In the genomic region with DNA sequence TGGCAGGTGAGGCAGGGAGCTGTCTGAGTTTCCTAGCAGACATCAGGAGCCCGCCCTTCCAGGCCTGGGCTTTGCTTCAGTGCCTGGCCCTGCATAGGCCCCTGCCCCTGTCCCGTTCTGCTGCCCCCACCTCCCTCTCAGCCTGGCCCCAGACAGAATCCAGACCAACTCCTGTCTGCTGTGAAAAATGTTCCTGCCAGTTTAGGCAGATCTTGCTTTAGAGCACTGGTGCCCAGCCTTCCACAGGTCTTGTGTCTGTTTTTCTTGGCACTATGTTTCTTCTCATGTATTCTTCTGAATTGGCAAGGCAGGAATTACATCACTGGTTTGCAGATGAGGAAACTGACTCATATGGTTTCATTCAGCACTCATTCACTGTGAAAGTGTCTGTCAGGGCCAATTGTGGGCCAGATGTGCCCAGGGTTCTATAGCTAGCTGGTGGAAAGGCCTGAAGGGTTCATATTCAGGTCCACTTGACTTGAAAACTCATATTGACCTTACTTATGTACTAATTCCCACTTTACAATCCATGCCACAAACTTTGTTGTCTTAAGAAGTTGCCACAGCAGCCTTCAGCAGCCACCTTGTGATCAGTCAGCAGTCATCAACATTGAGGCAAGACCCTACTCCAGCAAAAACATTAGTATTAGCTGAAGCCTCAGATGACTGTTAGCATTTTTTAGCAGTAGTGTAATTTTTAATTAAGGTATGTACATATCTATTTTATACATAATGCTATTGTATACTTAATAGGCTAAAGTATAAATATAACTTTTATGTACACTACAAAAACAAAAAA, we compare ENCODE assay signal across 13 cellular contexts. TPM values are rescaled to one million over a fixed set of nuclear protein-coding genes. Genes with fewer than 3 reads are reported as not detected.
DNase-seq lines count a peak whose midpoint lies in the region; ATAC-seq and TF ChIP-seq lines count a peak whose summit lies in the region.
"Had no signal": no experiment of that assay in that cellular context is flagged by ENCODE, and none has a peak within 500 bp of the region (broad histone marks: within the 10 kb centered on the region; RNA-seq: fewer than 3 reads in every experiment).

No MANE protein-coding gene starts in this region.

- no peak overlapping the region for H3K4me3 Mint-ChIP-seq in progenitor cell of endocrine pancreas (ENCODE audit: low read depth)

- H3K27ac Mint-ChIP-seq in progenitor cell of endocrine pancreas = no peak overlapping the region

- H3K9me3 Mint-ChIP-seq in progenitor cell of endocrine pancreas (ENCODE audit: low read depth) = no peaks in the 10 kb centered on the region

- no peak for TF ChIP-seq CTCF in progenitor cell of endocrine pancreas (IDR thresholded peaks at IDR 0.05; ENCODE audit: unreplicated experiment)

- DNase-seq in H4 (ENCODE audit: low spot score) (peak; percentile 28), dermis blood vessel endothelial cell (peak; percentile 95), myocyte (ENCODE audit: low read depth) (peak; percentile 13), hepatic stellate cell (ENCODE audit: low spot score) (no peak), progenitor cell of endocrine pancreas (ENCODE audit: low spot score, unreplicated experiment) (no peak)
- DNase-seq: activated CD4-positive, CD25-positive, alpha-beta regulatory T cell treated with anti-CD3 and anti-CD28 coated beads, Interleukin-2, amount 50 U/mL, for 72 hours; erythroblast; NCI-H510A; occipital lobe; stimulated activated naive CD4-positive, alpha-beta T cell treated with Interleukin-2 at 50 U/mL for 16 hours had no signal

- no peaks in the 10 kb centered on the region for H3K4me1 Mint-ChIP-seq in progenitor cell of endocrine pancreas (ENCODE audit: low read depth)

- ATAC-seq in GM18867 (IDR thresholded peaks at IDR 0.05; ENCODE audit: unreplicated experiment) = no peak
- ATAC-seq in HG03280 (IDR thresholded peaks at IDR 0.05; ENCODE audit: unreplicated experiment) = no peak

- no peaks in the 10 kb centered on the region for H3K36me3 Mint-ChIP-seq in progenitor cell of endocrine pancreas (ENCODE audit: insufficient read depth)

- H3K27me3 Mint-ChIP-seq in progenitor cell of endocrine pancreas = peaks cover 48% of the 10 kb centered on the region

TF ChIP-seq in PFSK-1, 5 proteins besides CTCF, POLR2A, EP300 and RAD21:
- 0 out of 2 replicates have a peak, but pooled peaks have one; percentile 48 for TF ChIP-seq SIN3A (IDR thresholded peaks at IDR 0.05; ENCODE audit: borderline replicate concordance, insufficient read depth, low read length)
- no peak for TF ChIP-seq FOXP2 (optimal IDR thresholded peaks at IDR 0.05; ENCODE audit: borderline replicate concordance, extremely low read depth, extremely low read length, insufficient read depth)
- TF ChIP-seq TAF1 (IDR thresholded peaks at IDR 0.05; ENCODE audit: borderline replicate concordance, insufficient read depth, low read length) = peak; percentile 32; the same call in 1 of the 2 replicates
- TF ChIP-seq, protein P1, sequence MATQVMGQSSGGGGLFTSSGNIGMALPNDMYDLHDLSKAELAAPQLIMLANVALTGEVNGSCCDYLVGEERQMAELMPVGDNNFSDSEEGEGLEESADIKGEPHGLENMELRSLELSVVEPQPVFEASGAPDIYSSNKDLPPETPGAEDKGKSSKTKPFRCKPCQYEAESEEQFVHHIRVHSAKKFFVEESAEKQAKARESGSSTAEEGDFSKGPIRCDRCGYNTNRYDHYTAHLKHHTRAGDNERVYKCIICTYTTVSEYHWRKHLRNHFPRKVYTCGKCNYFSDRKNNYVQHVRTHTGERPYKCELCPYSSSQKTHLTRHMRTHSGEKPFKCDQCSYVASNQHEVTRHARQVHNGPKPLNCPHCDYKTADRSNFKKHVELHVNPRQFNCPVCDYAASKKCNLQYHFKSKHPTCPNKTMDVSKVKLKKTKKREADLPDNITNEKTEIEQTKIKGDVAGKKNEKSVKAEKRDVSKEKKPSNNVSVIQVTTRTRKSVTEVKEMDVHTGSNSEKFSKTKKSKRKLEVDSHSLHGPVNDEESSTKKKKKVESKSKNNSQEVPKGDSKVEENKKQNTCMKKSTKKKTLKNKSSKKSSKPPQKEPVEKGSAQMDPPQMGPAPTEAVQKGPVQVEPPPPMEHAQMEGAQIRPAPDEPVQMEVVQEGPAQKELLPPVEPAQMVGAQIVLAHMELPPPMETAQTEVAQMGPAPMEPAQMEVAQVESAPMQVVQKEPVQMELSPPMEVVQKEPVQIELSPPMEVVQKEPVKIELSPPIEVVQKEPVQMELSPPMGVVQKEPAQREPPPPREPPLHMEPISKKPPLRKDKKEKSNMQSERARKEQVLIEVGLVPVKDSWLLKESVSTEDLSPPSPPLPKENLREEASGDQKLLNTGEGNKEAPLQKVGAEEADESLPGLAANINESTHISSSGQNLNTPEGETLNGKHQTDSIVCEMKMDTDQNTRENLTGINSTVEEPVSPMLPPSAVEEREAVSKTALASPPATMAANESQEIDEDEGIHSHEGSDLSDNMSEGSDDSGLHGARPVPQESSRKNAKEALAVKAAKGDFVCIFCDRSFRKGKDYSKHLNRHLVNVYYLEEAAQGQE (IDR thresholded peaks at IDR 0.05; ENCODE audit: insufficient read depth in 1 of 2, low read depth in 2 of 2, low read length in 2 of 2) = 0 out of 4 replicates have a peak, but pooled peaks of 1 of the 2 experiments have one; percentile 33
- peak; percentile 64 for TF ChIP-seq POLR2AphosphoS5 (IDR thresholded peaks at IDR 0.05; ENCODE audit: low read depth, low read length)

RNA-seq across cellular contexts. Expression of a gene that starts 40.5 kb away (rescaled TPM):
- 17.5 and 20.3 TPM in 2 replicates for total RNA-seq in H4 (2014; rRNA removed; shearing (Covaris generic))
- 11.3 TPM for polyA plus RNA-seq in PFSK-1 (2012; ENCODE audit: insufficient read length, low read depth)
- total RNA-seq in dermis blood vessel endothelial cell (6.7 and 68.2 TPM in 2 replicates), myocyte (6.8 TPM in 2 replicates), progenitor cell of endocrine pancreas (1.1 TPM in 1 of 2 replicates, not detected in the other)
- 4.2 TPM for polyA plus RNA-seq in myocyte (2012)

Comparison
In these comparisons a context has a peak if more than half of its experiments do, and no peak if none do; other contexts are left out.
1. DNase-seq: peak in H4 (single experiment), dermis blood vessel endothelial cell (single experiment) and myocyte (single experiment); none in hepatic stellate cell (single experiment) and progenitor cell of endocrine pancreas (single experiment).